In genomic region chr1:97073936-97074335, GRCh38 we compare ENCODE assay signal across 4 cellular contexts.
"Had no signal": no experiment of that assay in that cellular context is flagged by ENCODE, and none has a peak within 500 bp of the region (broad histone marks: within the 10 kb centered on the region; RNA-seq: fewer than 3 reads in every experiment).

No MANE protein-coding gene starts in this region.

- H3K9me3 Mint-ChIP-seq: GM23338, H9 had no signal

- H3K4me3 Mint-ChIP-seq: GM23338, H9, IgD-negative memory B cell had no signal

- H3K27ac Mint-ChIP-seq: GM23338, H9, IgD-negative memory B cell had no signal

- H3K4me3 ChIP-seq: GM23338 had no signal

- H3K4me1 Mint-ChIP-seq: GM23338, H9, IgD-negative memory B cell had no signal

- ATAC-seq: GM23338 had no signal

- DNase-seq: H9, HCEC 1CT had no signal

- H3K36me3 Mint-ChIP-seq: IgD-negative memory B cell had no signal

- H3K27me3 Mint-ChIP-seq: IgD-negative memory B cell had no signal
